ENCODE assay signal across 9 cellular contexts in the genomic region with DNA sequence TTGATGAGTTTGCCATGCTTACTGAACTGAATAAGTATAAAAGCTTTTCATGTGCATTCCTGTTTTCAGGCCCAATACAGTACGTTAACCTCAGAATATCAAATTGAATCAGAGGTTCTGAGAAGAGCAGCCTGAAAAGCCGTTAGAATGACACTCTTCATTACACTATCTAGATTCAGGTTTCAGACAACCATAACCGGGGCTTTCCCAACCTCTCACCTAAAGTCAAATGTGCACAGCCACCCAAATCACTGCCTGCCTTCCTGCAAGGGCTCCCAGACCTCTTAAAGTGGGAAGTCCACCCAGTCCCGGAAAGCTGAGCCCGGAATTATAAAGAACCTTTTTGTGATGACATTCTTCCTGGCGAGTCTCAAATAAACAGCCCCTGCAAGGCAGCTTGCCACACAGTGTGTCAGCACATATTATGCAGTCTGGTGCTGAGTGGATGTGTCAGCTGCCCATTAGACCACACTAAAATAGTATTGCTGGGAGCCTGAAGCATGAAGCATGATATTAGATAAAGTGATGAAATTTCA.
DNase-seq lines count a peak whose midpoint lies in the region; ATAC-seq, FAIRE-seq and TF ChIP-seq lines count a peak whose summit lies in the region.
"Had no signal": no experiment of that assay in that cellular context is flagged by ENCODE, and none has a peak within 500 bp of the region (broad histone marks: within the 10 kb centered on the region; RNA-seq: fewer than 3 reads in every experiment).

No MANE protein-coding gene starts in this region.

- 55% methylated on average over 6 of the region's 6 CpGs for WGBS in mesenchymal stem cell

- no peak overlapping the region for H2AK5ac ChIP-seq in mesenchymal stem cell (ENCODE audit: low read length, severe bottlenecking)

- FAIRE-seq in H54 (lab: Jason Lieb, UNC): peak; percentile 66
- FAIRE-seq in frontal cortex (lab: Jason Lieb, UNC): no peak

- no peak overlapping the region for H3K4me2 ChIP-seq in mesenchymal stem cell (ENCODE audit: low read length, poor library complexity, severe bottlenecking)

- H3K14ac ChIP-seq in mesenchymal stem cell (ENCODE audit: low read length in 2 of 2): no peak overlapping the region

- H2BK120ac ChIP-seq in mesenchymal stem cell (ENCODE audit: low read depth, low read length): no peak overlapping the region

- no peak overlapping the region for H4K91ac ChIP-seq in mesenchymal stem cell (ENCODE audit: low read length)

- H3K36me3 Mint-ChIP-seq in IgD-negative memory B cell (peaks cover 1% of the 10 kb centered on the region), progenitor cell of endocrine pancreas (ENCODE audit: insufficient read depth) (no peaks in the 10 kb centered on the region)

- peaks cover 1% of the 10 kb centered on the region for H3K9me3 ChIP-seq in mesenchymal stem cell (ENCODE audit: control insufficient read depth, low read length)

- H3K18ac ChIP-seq in mesenchymal stem cell (ENCODE audit: low read depth in 1 of 2, low read length in 2 of 2): no peak overlapping the region

- H4K8ac ChIP-seq in mesenchymal stem cell (ENCODE audit: low read length): peak overlapping the region; percentile 30

- H3K27me3 ChIP-seq in mesenchymal stem cell (ENCODE audit: control insufficient read depth in 1 of 2, insufficient read depth in 1 of 2, low read length in 2 of 2): peaks cover 0 to 8% of the 10 kb centered on the region in 2 experiments

- H3K4me1 Mint-ChIP-seq in IgD-negative memory B cell (peaks cover 33 to 40% (median 37%) of the 10 kb centered on the region in 3 donors), progenitor cell of endocrine pancreas (ENCODE audit: low read depth) (no peaks in the 10 kb centered on the region)

- H2BK15ac ChIP-seq in mesenchymal stem cell (ENCODE audit: low read depth, poor library complexity, severe bottlenecking): no peak overlapping the region

- H2AFZ ChIP-seq in mesenchymal stem cell (ENCODE audit: low read depth, low read length): no peak overlapping the region

- TF ChIP-seq POLR2A in H54 (IDR thresholded peaks at IDR 0.05; ENCODE audit: low read depth, low read length): no peak

- H2BK12ac ChIP-seq in mesenchymal stem cell (ENCODE audit: low read length in 2 of 2): no peak overlapping the region

- H3K4me3 ChIP-seq in mesenchymal stem cell (ENCODE audit: insufficient read depth in 1 of 2, low read depth in 1 of 2, low read length in 2 of 2): no peak overlapping the region
- H3K4me3 ChIP-seq: HAP-1 had no signal

- H3K23ac ChIP-seq in mesenchymal stem cell (ENCODE audit: low read length in 2 of 2): no peak overlapping the region

- H2BK5ac ChIP-seq in mesenchymal stem cell (ENCODE audit: low read depth, low read length, poor library complexity, severe bottlenecking): no peak overlapping the region

- H3K27me3 Mint-ChIP-seq in IgD-negative memory B cell (no peaks in the 10 kb centered on the region), progenitor cell of endocrine pancreas (peaks cover 22% of the 10 kb centered on the region)

- H3K27ac Mint-ChIP-seq in IgD-negative memory B cell: peak overlapping the region in 1 of 3 donors; percentile 15
- H3K27ac Mint-ChIP-seq in progenitor cell of endocrine pancreas: no peak overlapping the region

- TF ChIP-seq CTCF in progenitor cell of endocrine pancreas (IDR thresholded peaks at IDR 0.05; ENCODE audit: unreplicated experiment): no peak

- H3K4me3 Mint-ChIP-seq in IgD-negative memory B cell: peak overlapping the region in 3 of 4 donors; percentile 1 to 77 (median 2)
- no peak overlapping the region for H3K4me3 Mint-ChIP-seq in progenitor cell of endocrine pancreas (ENCODE audit: low read depth)

- H3K4ac ChIP-seq in mesenchymal stem cell (ENCODE audit: low read depth in 1 of 2, low read length in 2 of 2): no peak overlapping the region

- no peaks in the 10 kb centered on the region for H3K36me3 ChIP-seq in mesenchymal stem cell (ENCODE audit: control insufficient read depth in 1 of 2, insufficient read depth in 2 of 2, low read depth in 1 of 2, low read length in 2 of 2)
- H3K36me3 ChIP-seq: HAP-1 had no signal

- H3K9me3 Mint-ChIP-seq in IgD-negative memory B cell (no peaks in the 10 kb centered on the region), progenitor cell of endocrine pancreas (ENCODE audit: low read depth) (peaks cover under 1% of the 10 kb centered on the region)

- H3K4me1 ChIP-seq in mesenchymal stem cell (ENCODE audit: control insufficient read depth, insufficient read depth, low read depth, low read length): no peaks in the 10 kb centered on the region

- no peak for DNase-seq in H54 (ENCODE audit: insufficient read length, low spot score)
- peak; percentile 4 for DNase-seq in mesenchymal stem cell
- DNase-seq in SIG-M5 (lab: John Stamatoyannopoulos, UW): no peak
- DNase-seq in progenitor cell of endocrine pancreas (ENCODE audit: low spot score, unreplicated experiment): no peak
- DNase-seq in EL: no peak
- no peak for DNase-seq in frontal cortex (ENCODE audit: low spot score in 2 of 2)

- H3K27ac ChIP-seq in mesenchymal stem cell (ENCODE audit: low read length, poor library complexity, severe bottlenecking): no peak overlapping the region

- H3K79me1 ChIP-seq in mesenchymal stem cell (replicated peaks; ENCODE audit: low read length, poor library complexity, severe bottlenecking): no peaks in the 10 kb centered on the region

- no peak overlapping the region for H3K9ac ChIP-seq in mesenchymal stem cell (ENCODE audit: low read length)

- peak; percentile 86 for ATAC-seq in GM19023 (IDR thresholded peaks at IDR 0.05; ENCODE audit: unreplicated experiment)
